Comparison of ENCODE assay signal across 24 cellular contexts in the genomic region with DNA sequence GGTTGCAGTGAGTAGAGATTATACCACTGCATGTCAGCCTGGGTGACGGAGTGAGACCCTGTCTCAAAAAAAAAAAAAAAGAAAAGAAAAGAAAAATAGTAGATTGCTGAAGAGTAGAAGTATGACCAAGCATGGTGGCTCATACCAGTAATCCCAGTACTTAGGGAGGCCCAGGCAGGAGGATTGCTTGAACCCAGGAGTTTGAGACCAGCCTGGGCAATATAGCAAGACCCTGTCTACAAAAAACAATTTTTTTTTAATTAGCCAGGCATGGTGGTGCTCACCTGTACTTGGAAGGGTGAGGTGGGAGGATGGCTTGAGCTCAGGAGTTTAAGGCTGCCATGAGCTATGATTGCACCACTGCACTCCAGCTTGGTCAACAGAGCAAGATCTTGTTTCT. TPM values are rescaled to one million over a fixed set of nuclear protein-coding genes. Genes with fewer than 3 reads are reported as not detected.
DNase-seq lines count a peak whose midpoint lies in the region; ATAC-seq, FAIRE-seq and TF ChIP-seq lines count a peak whose summit lies in the region.
"Had no signal": no experiment of that assay in that cellular context is flagged by ENCODE, and none has a peak within 500 bp of the region (broad histone marks: within the 10 kb centered on the region; RNA-seq: fewer than 3 reads in every experiment).

No MANE protein-coding gene starts in this region.

- peaks cover 25% of the 10 kb centered on the region for H3K36me3 ChIP-seq in CD4-positive, CD25-positive, alpha-beta regulatory T cell (ENCODE audit: control insufficient read depth, insufficient read depth, low read length)
- peaks cover 26% of the 10 kb centered on the region for H3K36me3 ChIP-seq in Karpas-422 (ENCODE audit: insufficient read depth, low read length)
- peaks cover 0 to 12% of the 10 kb centered on the region in 2 experiments; a peak in 2 of 4 replicates for H3K36me3 ChIP-seq in GM12878 (ENCODE audit: control insufficient read depth in 2 of 2, insufficient read depth in 2 of 2, low read length in 1 of 2)
- no peaks in the 10 kb centered on the region for H3K36me3 ChIP-seq in psoas muscle (ENCODE audit: insufficient read depth in 1 of 2, low read depth in 1 of 2)
- H3K36me3 ChIP-seq: uterus had no signal

- H4K20me1 ChIP-seq in Karpas-422 (ENCODE audit: insufficient read depth, low read depth, low read length) = peaks cover 13% of the 10 kb centered on the region
- H4K20me1 ChIP-seq in GM12878 (ENCODE audit: control insufficient read depth, insufficient read depth) = no peaks in the 10 kb centered on the region

- H3K4me3 Mint-ChIP-seq in CD4-positive, CD25-positive, alpha-beta regulatory T cell = peak overlapping the region; percentile 48 to 99 (median 94)

- RAD21 ChIA-PET in GM12878 (lab: Charles Lee; ENCODE audit: unreplicated experiment) = interaction anchor here (0.6 to 3.8 kb wide), 5 partner anchors 12 to 484 kb away, joined by 3 to 32 read pairs (median 13); partner anchors contain the start of genes SEC22C and SS18L2

- no peak for FAIRE-seq in GM12878 (lab: Jason Lieb, UNC)

- in situ Hi-C loops in GM12878 (cut with MboI) = no loop called here

- intact Hi-C loops in GM12878 (cut with micrococcal nuclease; ENCODE audit: unreplicated experiment) (no loop called here), psoas muscle (cut with DNase I) (no loop called here)

- H3K9me3 Mint-ChIP-seq in CD4-positive, CD25-positive, alpha-beta regulatory T cell = peaks cover 0 to 6% (median 0%) of the 10 kb centered on the region in 7 donors
- H3K9me3 Mint-ChIP-seq: activated CD4-positive, alpha-beta T cell treated with anti-CD3 and anti-CD28 coated beads, Interleukin-2, amount 10 ng/mL, durations not matched to agents 24 days and 14 days; activated T-helper 1 cell treated with anti-CD3 and anti-CD28 coated beads, Interleukin-12 subunit alpha, Interleukin-12 subunit beta, Interleukin-2, Interleukin-4 antibody, amounts not matched to agents 30 ng/mL and 10 ng/mL and 1 ng/mL, durations not matched to agents 14 hours and 24 hours and 36 hours; H9 had no signal

- H3K4me3 ChIP-seq in CD4-positive, CD25-positive, alpha-beta regulatory T cell (ENCODE audit: low read depth, low read length) = peak overlapping the region; percentile 47
- H3K4me3 ChIP-seq in Karpas-422 (ENCODE audit: low read length) (no peak overlapping the region), GM12878 (peak overlapping the region; percentile 97; the same call in 1 of the 2 replicates), psoas muscle (peak overlapping the region; percentile 81)
- H3K4me3 ChIP-seq: uterus had no signal

- ATAC-seq in CD4-positive, CD25-positive, alpha-beta regulatory T cell (ENCODE audit: low read depth in 2 of 2) = no peak
- ATAC-seq in GM12878 = no peak
- no peak for ATAC-seq in psoas muscle
- ATAC-seq: activated naive CD4-positive, alpha-beta T cell treated with anti-CD3 and anti-CD28 coated beads, Interleukin-2, amount 50 U/mL, for 72 hours had no signal

- no peak overlapping the region for H2AFZ ChIP-seq in Karpas-422 (ENCODE audit: low read length)
- no peak overlapping the region for H2AFZ ChIP-seq in GM12878 (ENCODE audit: control insufficient read depth, low read depth, low read length)

- H3K4me1 Mint-ChIP-seq in CD4-positive, CD25-positive, alpha-beta regulatory T cell = peaks cover 32 to 69% (median 51%) of the 10 kb centered on the region in 4 donors

- BruUV-seq in GM12878 (replicated peaks; lab: Mats Ljungman, UMichigan) = no TSS peak

- WGBS in GM12878 (ENCODE audit: insufficient coverage, insufficient replicate concordance, low lambda C conversion rate, missing lambda C conversion rate) = 100% methylated on average over 1 of the region's 1 CpG
- 92 to 100% (median 94%) methylated on average over 1 of the region's 1 CpG for WGBS in psoas muscle, 3 donors

- H3K9ac ChIP-seq in Karpas-422 (ENCODE audit: low read length) (no peak overlapping the region), GM12878 (ENCODE audit: control insufficient read depth, insufficient read depth, low read length) (no peak overlapping the region)

- no peak for DNase-seq in CD4-positive, CD25-positive, alpha-beta regulatory T cell
- DNase-seq in Karpas-422 = no peak
- DNase-seq in GM12878 (ENCODE audit: low read depth, low spot score) = no peak
- DNase-seq in psoas muscle = no peak
- DNase-seq in COR-L47 (lab: John Stamatoyannopoulos, UW) = no peak
- DNase-seq in HUDEP-2 (lab: John Stamatoyannopoulos, UW; ENCODE audit: unreplicated experiment in 76 of 76) = no peak
- no peak for DNase-seq in HPDE6-E6E7 (ENCODE audit: extremely low spot score)
- no peak for DNase-seq in COLO829 (ENCODE audit: low spot score)
- DNase-seq: activated CD4-positive, alpha-beta T cell treated with anti-CD3 and anti-CD28 coated beads, Interleukin-2, amount 10 ng/mL, durations not matched to agents 24 days and 14 days; CD4-positive, alpha-beta memory T cell; dorsolateral prefrontal cortex; GF-D8; H9; head of caudate nucleus; mesendoderm; NCI-H1092 treated with DMSO at 0.1 percent for 48 hours; NCI-H1930; NCI-H526 treated with DMSO at 0.1 percent for 48 hours; substantia nigra; T-helper 2 cell; uterus had no signal

- no peaks in the 10 kb centered on the region for H3K27me3 ChIP-seq in CD4-positive, CD25-positive, alpha-beta regulatory T cell (ENCODE audit: control insufficient read depth, insufficient read depth, low read length)
- H3K27me3 ChIP-seq in Karpas-422 (ENCODE audit: low read length) (no peaks in the 10 kb centered on the region), GM12878 (replicated peaks in 1 of 2; ENCODE audit: control insufficient read depth in 2 of 2, insufficient read depth in 2 of 2, low read length in 1 of 2) (no peaks in the 10 kb centered on the region), psoas muscle (ENCODE audit: insufficient read depth in 3 of 3, low read length in 2 of 3) (no peaks in the 10 kb centered on the region)
- H3K27me3 ChIP-seq: dorsolateral prefrontal cortex, uterus had no signal

- TF ChIP-seq CTCF in GM12878 (IDR thresholded peaks at IDR 0.05 in 2 of 3, conservative IDR thresholded peaks at IDR 0.05 in 1 of 3; ENCODE audit: control insufficient read depth in 2 of 3, extremely low read depth in 1 of 3, insufficient read depth in 1 of 3, low read depth in 3 of 3, low read length in 3 of 3) (no peak), psoas muscle (IDR thresholded peaks at IDR 0.05) (no peak)

- no peaks in the 10 kb centered on the region for H3K9me2 ChIP-seq in Karpas-422 (replicated peaks; ENCODE audit: insufficient read depth, low read length)

- CTCF ChIA-PET in GM12878 (lab: Yijun Ruan, JAX) = interaction anchor here (0.9 to 4.0 kb wide), 11 partner anchors 9 to 67 kb away, joined by 3 to 41 read pairs (median 6); partner anchors contain the start of genes SEC22C and SS18L2

- TF ChIP-seq RAD21 in GM12878 (IDR thresholded peaks at IDR 0.05; ENCODE audit: insufficient read depth, low read depth, low read length) = no peak

- POLR2A ChIA-PET in GM12878 (lab: Charles Lee) = interaction anchor here (0.6 to 4.3 kb wide), 10 partner anchors 8 to 50 kb away, joined by 3 to 69 read pairs (median 10); partner anchors contain the start of genes SEC22C, SS18L2 and ZBTB47

- H3K36me3 Mint-ChIP-seq in CD4-positive, CD25-positive, alpha-beta regulatory T cell = peaks cover 30% of the 10 kb centered on the region

- H3K4me2 ChIP-seq in Karpas-422 (ENCODE audit: low read depth, low read length, poor library complexity, severe bottlenecking) = peak overlapping the region; percentile 91
- H3K4me2 ChIP-seq in GM12878 (ENCODE audit: control insufficient read depth, insufficient read depth) = peak overlapping the region; percentile 66; the same call in 1 of the 2 replicates

- no peak overlapping the region for H3K27ac Mint-ChIP-seq in CD4-positive, CD25-positive, alpha-beta regulatory T cell
- H3K27ac Mint-ChIP-seq: activated CD4-positive, alpha-beta T cell treated with anti-CD3 and anti-CD28 coated beads, Interleukin-2, amount 10 ng/mL, durations not matched to agents 24 days and 14 days had no signal

- SMC1A ChIA-PET in GM12878 (lab: Charles Lee; ENCODE audit: uncharacterized antibody, unreplicated experiment) = interaction anchor here (0.8 to 3.9 kb wide), 7 partner anchors 10 to 27 kb away, joined by 3 to 31 read pairs (median 4); partner anchors contain the start of genes SEC22C and SS18L2

- peaks cover 3 to 11% of the 10 kb centered on the region in 2 experiments for H3K9me3 ChIP-seq in CD4-positive, CD25-positive, alpha-beta regulatory T cell (ENCODE audit: control insufficient read depth in 2 of 2, low read length in 2 of 2)
- H3K9me3 ChIP-seq in Karpas-422 (ENCODE audit: low read length) (no peaks in the 10 kb centered on the region), GM12878 (replicated peaks; ENCODE audit: control insufficient read depth, insufficient read depth, low read length) (no peaks in the 10 kb centered on the region; the same call in 1 of the 3 replicates), psoas muscle (no peaks in the 10 kb centered on the region)
- H3K9me3 ChIP-seq: uterus had no signal

- TF ChIP-seq EP300 in GM12878 (IDR thresholded peaks at IDR 0.05; ENCODE audit: borderline replicate concordance in 1 of 2, control insufficient read depth in 1 of 2, low read depth in 2 of 2, low read length in 2 of 2) = no peak

- peak overlapping the region; percentile 23 for H3K27ac ChIP-seq in CD4-positive, CD25-positive, alpha-beta regulatory T cell (ENCODE audit: insufficient read depth, low read length, poor library complexity, severe bottlenecking)
- H3K27ac ChIP-seq in Karpas-422 (ENCODE audit: low read length) (no peak overlapping the region), GM12878 (ENCODE audit: control insufficient read depth, insufficient read depth) (no peak overlapping the region), psoas muscle (no peak overlapping the region)
- H3K27ac ChIP-seq: SK-N-MC had no signal

- no peaks in the 10 kb centered on the region for H3K27me3 Mint-ChIP-seq in CD4-positive, CD25-positive, alpha-beta regulatory T cell
- H3K27me3 Mint-ChIP-seq: activated CD4-positive, alpha-beta T cell treated with anti-CD3 and anti-CD28 coated beads, Interleukin-2, amount 10 ng/mL, durations not matched to agents 24 days and 14 days; CD4-positive, alpha-beta memory T cell had no signal

- H3K79me2 ChIP-seq in Karpas-422 (ENCODE audit: low read length) (peaks cover 72% of the 10 kb centered on the region), GM12878 (ENCODE audit: control insufficient read depth, insufficient read depth, low read length) (peaks cover 70% of the 10 kb centered on the region)

- peaks cover 46% of the 10 kb centered on the region for H3K4me1 ChIP-seq in CD4-positive, CD25-positive, alpha-beta regulatory T cell (ENCODE audit: control insufficient read depth, insufficient read depth, low read length, poor library complexity, severe bottlenecking)
- peaks cover 50% of the 10 kb centered on the region for H3K4me1 ChIP-seq in Karpas-422 (ENCODE audit: low read length)
- H3K4me1 ChIP-seq in GM12878 (ENCODE audit: control insufficient read depth, insufficient read depth, low read length) = peaks cover 3% of the 10 kb centered on the region; the same call in 1 of the 2 replicates
- peaks cover 35% of the 10 kb centered on the region for H3K4me1 ChIP-seq in psoas muscle
- H3K4me1 ChIP-seq: uterus had no signal

- no peak for TF ChIP-seq POLR2A in GM12878 (IDR thresholded peaks at IDR 0.05; ENCODE audit: low read depth, low read length)

RNA-seq across cellular contexts. Expression of gene NKTR, which starts 2.5 kb away (rescaled TPM):
- 291 TPM for total RNA-seq in CD4-positive, CD25-positive, alpha-beta regulatory T cell
- polyA plus RNA-seq in CD4-positive, CD25-positive, alpha-beta regulatory T cell = 10 to 100 TPM in 3 of 4 donors, 1 to 10 TPM in 1; 9.7 to 17.1 (median 10.9) TPM
- 103 and 178 TPM in 2 replicates for total RNA-seq in Karpas-422 (2014; rRNA removed; shearing (Covaris generic); ENCODE audit: low replicate concordance)
- 778 and 789 TPM in 2 replicates for total RNA-seq in GM12878 (2013; cell fraction: nucleolus; rRNA removed)
- total RNA-seq in GM12878 (2014; rRNA removed) (59.6 and 72.6 TPM in 2 replicates), GM12878 (2014; rRNA removed; fragmentation: Illumina TruSeq; extraction: Trizol) (77.5 and 84.0 TPM in 2 replicates), GM12878 (2021) (45.0 and 51.1 TPM in 2 replicates), psoas muscle (10 to 100 TPM; 12.9 to 23.0 (median 17.6) TPM)
- polyA plus RNA-seq in GM12878 (2011; ENCODE audit: low read depth) = 36.3 TPM
- polyA plus RNA-seq in GM12878 (2011; rRNA removed) (87.0 and 148 TPM in 2 replicates), GM12878 (2014; fragmentation: Illumina TruSeq; extraction: Trizol) (91.9 and 128 TPM in 2 replicates), GM12878 (2014; fragmentation: Nextera tagmentation; extraction: Ambion mirVana) (10 to 100 TPM; 15.3 to 27.8 TPM), GM12878 (2014; rRNA removed) (62.6 and 73.7 TPM in 2 replicates), GM12878 (2016; fragmentation: Nextera tagmentation; extraction: Ambion mirVana) (10 to 100 TPM; 40.0 to 46.0 TPM), psoas muscle (10 to 100 TPM in 2 of 3 donors, 1 to 10 TPM in 1; 9.0 to 14.1 (median 11.1) TPM)
- 19.4 and 23.0 TPM in 2 replicates for polyA plus RNA-seq in GM12878 (2011; cell fraction: cytosol; rRNA removed)
- polyA plus RNA-seq in GM12878 (2011; cell fraction: nucleus; rRNA removed) = 209 and 223 TPM in 2 replicates
- polyA plus RNA-seq in GM12878 (2012) = 50.3 and 54.0 TPM in 2 replicates
- 49.7 and 59.7 TPM in 2 replicates for polyA minus RNA-seq in GM12878 (2011; rRNA and poly(A)+ RNA removed)
- polyA minus RNA-seq in GM12878 (2011; cell fraction: cytosol; rRNA and poly(A)+ RNA removed) = 14.8 and 23.2 TPM in 2 replicates
- 129 and 184 TPM in 2 replicates for polyA minus RNA-seq in GM12878 (2011; cell fraction: nucleus; rRNA and poly(A)+ RNA removed)

RNA-seq across cellular contexts. Expression of gene SS18L2, which starts 12.3 kb away (rescaled TPM):
- 52.7 TPM for total RNA-seq in CD4-positive, CD25-positive, alpha-beta regulatory T cell
- 100 to 1,000 TPM; 129 to 153 (median 142) TPM for polyA plus RNA-seq in CD4-positive, CD25-positive, alpha-beta regulatory T cell
- total RNA-seq in Karpas-422 (2014; rRNA removed; shearing (Covaris generic); ENCODE audit: low replicate concordance) = 57.5 and 105 TPM in 2 replicates
- total RNA-seq in GM12878 (2013; cell fraction: nucleolus; rRNA removed) = 10.6 and 11.8 TPM in 2 replicates
- 80.4 and 82.2 TPM in 2 replicates for total RNA-seq in GM12878 (2014; rRNA removed)
- total RNA-seq in GM12878 (2014; rRNA removed; fragmentation: Illumina TruSeq; extraction: Trizol) = 58.5 and 65.2 TPM in 2 replicates
- 60.6 and 61.0 TPM in 2 replicates for total RNA-seq in GM12878 (2021)
- polyA plus RNA-seq in GM12878 (2011; ENCODE audit: low read depth) = 118 TPM
- 137 and 199 TPM in 2 replicates for polyA plus RNA-seq in GM12878 (2011; rRNA removed)
- polyA plus RNA-seq in GM12878 (2011; cell fraction: cytosol; rRNA removed) = 56.8 and 60.7 TPM in 2 replicates
- polyA plus RNA-seq in GM12878 (2011; cell fraction: nucleus; rRNA removed) = 35.1 and 38.9 TPM in 2 replicates
- 77.2 and 92.3 TPM in 2 replicates for polyA plus RNA-seq in GM12878 (2012)
- 80.7 and 96.7 TPM in 2 replicates for polyA plus RNA-seq in GM12878 (2014; fragmentation: Illumina TruSeq; extraction: Trizol)
- 100 to 1,000 TPM; 293 to 375 TPM for polyA plus RNA-seq in GM12878 (2014; fragmentation: Nextera tagmentation; extraction: Ambion mirVana)
- 85.4 and 97.5 TPM in 2 replicates for polyA plus RNA-seq in GM12878 (2014; rRNA removed)
- 100 to 1,000 TPM; 181 to 193 TPM for polyA plus RNA-seq in GM12878 (2016; fragmentation: Nextera tagmentation; extraction: Ambion mirVana)
- 23.4 and 38.6 TPM in 2 replicates for polyA minus RNA-seq in GM12878 (2011; rRNA and poly(A)+ RNA removed)
- polyA minus RNA-seq in GM12878 (2011; cell fraction: cytosol; rRNA and poly(A)+ RNA removed) = 10.7 and 22.6 TPM in 2 replicates
- polyA minus RNA-seq in GM12878 (2011; cell fraction: nucleus; rRNA and poly(A)+ RNA removed) = 16.4 and 19.8 TPM in 2 replicates
- total RNA-seq in psoas muscle = 10 to 100 TPM in 1 of 4 donors, 1 to 10 TPM in 3; 8.2 to 11.2 (median 9.5) TPM
- 10 to 100 TPM; 16.8 to 31.6 (median 20.1) TPM for polyA plus RNA-seq in psoas muscle

RNA-seq across cellular contexts. Expression of gene SEC22C, which starts 21.2 kb away (rescaled TPM):
- total RNA-seq in CD4-positive, CD25-positive, alpha-beta regulatory T cell = 72.0 TPM
- polyA plus RNA-seq in CD4-positive, CD25-positive, alpha-beta regulatory T cell = 10 to 100 TPM; 40.9 to 53.9 (median 51.4) TPM
- 36.4 and 49.8 TPM in 2 replicates for total RNA-seq in Karpas-422 (2014; rRNA removed; shearing (Covaris generic); ENCODE audit: low replicate concordance)
- 49.4 and 57.2 TPM in 2 replicates for total RNA-seq in GM12878 (2013; cell fraction: nucleolus; rRNA removed)
- total RNA-seq in GM12878 (2014; rRNA removed) = 45.0 and 56.6 TPM in 2 replicates
- total RNA-seq in GM12878 (2014; rRNA removed; fragmentation: Illumina TruSeq; extraction: Trizol) = 41.0 and 44.9 TPM in 2 replicates
- total RNA-seq in GM12878 (2021) = 35.8 and 36.2 TPM in 2 replicates
- 18.2 TPM for polyA plus RNA-seq in GM12878 (2011; ENCODE audit: low read depth)
- polyA plus RNA-seq in GM12878 (2011; rRNA removed) = 29.6 and 31.1 TPM in 2 replicates
- polyA plus RNA-seq in GM12878 (2011; cell fraction: cytosol; rRNA removed) = 25.3 and 26.2 TPM in 2 replicates
- 17.2 and 19.9 TPM in 2 replicates for polyA plus RNA-seq in GM12878 (2011; cell fraction: nucleus; rRNA removed)
- polyA plus RNA-seq in GM12878 (2012) = 19.5 and 21.3 TPM in 2 replicates
- 39.5 and 47.5 TPM in 2 replicates for polyA plus RNA-seq in GM12878 (2014; fragmentation: Illumina TruSeq; extraction: Trizol)
- polyA plus RNA-seq in GM12878 (2014; fragmentation: Nextera tagmentation; extraction: Ambion mirVana) = 10 to 100 TPM; 15.6 to 19.3 TPM
- 38.6 and 44.4 TPM in 2 replicates for polyA plus RNA-seq in GM12878 (2014; rRNA removed)
- 10 to 100 TPM; 46.0 to 47.0 TPM for polyA plus RNA-seq in GM12878 (2016; fragmentation: Nextera tagmentation; extraction: Ambion mirVana)
- polyA minus RNA-seq in GM12878 (2011; rRNA and poly(A)+ RNA removed) = 21.8 and 21.9 TPM in 2 replicates
- polyA minus RNA-seq in GM12878 (2011; cell fraction: cytosol; rRNA and poly(A)+ RNA removed) = 6.8 and 10.2 TPM in 2 replicates
- 4.8 and 8.6 TPM in 2 replicates for polyA minus RNA-seq in GM12878 (2011; cell fraction: nucleus; rRNA and poly(A)+ RNA removed)
- total RNA-seq in psoas muscle = 10 to 100 TPM; 13.0 to 31.0 (median 15.5) TPM
- polyA plus RNA-seq in psoas muscle = 10 to 100 TPM; 11.2 to 46.8 (median 15.5) TPM

RNA-seq across cellular contexts. Expression of gene ZBTB47, which starts 50.5 kb away (rescaled TPM):
- 0.49 TPM for total RNA-seq in CD4-positive, CD25-positive, alpha-beta regulatory T cell
- not detected for polyA plus RNA-seq in CD4-positive, CD25-positive, alpha-beta regulatory T cell
- 0.07 and 0.11 TPM in 2 replicates for total RNA-seq in Karpas-422 (2014; rRNA removed; shearing (Covaris generic); ENCODE audit: low replicate concordance)
- total RNA-seq in GM12878 (2013; cell fraction: nucleolus; rRNA removed) = 6.0 and 7.1 TPM in 2 replicates
- total RNA-seq in GM12878 (2014; rRNA removed) = 3.1 TPM in 2 replicates
- total RNA-seq in GM12878 (2014; rRNA removed; fragmentation: Illumina TruSeq; extraction: Trizol) = 1.0 TPM in 2 replicates
- 3.1 and 3.4 TPM in 2 replicates for total RNA-seq in GM12878 (2021)
- 0.79 TPM for polyA plus RNA-seq in GM12878 (2011; ENCODE audit: low read depth)
- polyA plus RNA-seq in GM12878 (2011; rRNA removed) = 0.37 and 0.92 TPM in 2 replicates
- 1.1 and 1.6 TPM in 2 replicates for polyA plus RNA-seq in GM12878 (2011; cell fraction: cytosol; rRNA removed)
- 4.2 and 4.7 TPM in 2 replicates for polyA plus RNA-seq in GM12878 (2011; cell fraction: nucleus; rRNA removed)
- polyA plus RNA-seq in GM12878 (2012) = 1.7 and 2.0 TPM in 2 replicates
- polyA plus RNA-seq in GM12878 (2014; fragmentation: Illumina TruSeq; extraction: Trizol) = 0.49 and 1.1 TPM in 2 replicates
- under 1 TPM in 1 of 2 experiments, not detected in 1; 0.04 TPM for polyA plus RNA-seq in GM12878 (2014; fragmentation: Nextera tagmentation; extraction: Ambion mirVana)
- polyA plus RNA-seq in GM12878 (2014; rRNA removed) = 2.0 and 2.3 TPM in 2 replicates
- under 1 TPM; 0.06 to 0.12 TPM for polyA plus RNA-seq in GM12878 (2016; fragmentation: Nextera tagmentation; extraction: Ambion mirVana)
- polyA minus RNA-seq in GM12878 (2011; rRNA and poly(A)+ RNA removed) = 1.7 and 3.1 TPM in 2 replicates
- 0.67 and 0.73 TPM in 2 replicates for polyA minus RNA-seq in GM12878 (2011; cell fraction: cytosol; rRNA and poly(A)+ RNA removed)
- 1.9 and 4.0 TPM in 2 replicates for polyA minus RNA-seq in GM12878 (2011; cell fraction: nucleus; rRNA and poly(A)+ RNA removed)
- 100 to 1,000 TPM in 2 of 4 donors, 10 to 100 TPM in 2; 87.2 to 151 (median 110) TPM for total RNA-seq in psoas muscle
- polyA plus RNA-seq in psoas muscle = 10 to 100 TPM; 41.6 to 90.3 (median 72.6) TPM
- polyA plus RNA-seq: CD4-positive, alpha-beta memory T cell had no signal
